ENCODE assay signal across 1 cellular context in genomic region chr5:150460781-150461180, GRCh38.
TF ChIP-seq lines count a peak whose summit lies in the region.

No MANE protein-coding gene starts in this region.

TF ChIP-seq in HCT116, 20 proteins besides CTCF, POLR2A, EP300 and RAD21 (continued from another document):
- TF ChIP-seq REST (IDR thresholded peaks at IDR 0.05; ENCODE audit: low read depth) (no peak), ATF3 (IDR thresholded peaks at IDR 0.05) (no peak), ZFX (IDR thresholded peaks at IDR 0.05) (no peak), JUND (IDR thresholded peaks at IDR 0.05) (no peak), ZNF274 (IDR thresholded peaks at IDR 0.05; ENCODE audit: low read depth, low read length) (no peak), EZH2phosphoT487 (IDR thresholded peaks at IDR 0.05; ENCODE audit: borderline replicate concordance) (no peak), ZBTB33 (IDR thresholded peaks at IDR 0.05; ENCODE audit: extremely low read depth, insufficient replicate concordance, low read length) (no peak), TCF7L2 (IDR thresholded peaks at IDR 0.05; ENCODE audit: borderline replicate concordance, extremely low read depth, insufficient read depth, insufficient read length) (no peak), ELF1 (IDR thresholded peaks at IDR 0.05; ENCODE audit: borderline replicate concordance, low read depth) (no peak), CBX3 (IDR thresholded peaks at IDR 0.05; ENCODE audit: low read depth) (no peak), EGR1 (IDR thresholded peaks at IDR 0.05; ENCODE audit: low read depth) (no peak), YY1 (IDR thresholded peaks at IDR 0.05; ENCODE audit: extremely low read depth, insufficient replicate concordance, low read depth, low read length) (no peak)
